23 cellular contexts compared by ENCODE assay signal in genomic region chr21:41029573-41029972, GRCh38.
DNase-seq lines count a peak whose midpoint lies in the region; ATAC-seq, FAIRE-seq and TF ChIP-seq lines count a peak whose summit lies in the region.
"Had no signal": no experiment of that assay in that cellular context is flagged by ENCODE, and none has a peak within 500 bp of the region (broad histone marks: within the 10 kb centered on the region; RNA-seq: fewer than 3 reads in every experiment).

No MANE protein-coding gene starts in this region.

- H3K27me3 ChIP-seq in right lobe of liver (no peaks in the 10 kb centered on the region), HepG2 (ENCODE audit: control insufficient read depth in 1 of 2, insufficient read depth in 2 of 2, low read length in 2 of 2) (no peaks in the 10 kb centered on the region), suprapubic skin (peaks cover 5% of the 10 kb centered on the region), stomach (peaks cover 0 to 7% (median 0%) of the 10 kb centered on the region in 3 donors)
- H3K27me3 ChIP-seq: BE2C had no signal

- H3K4me2 ChIP-seq in HepG2 (ENCODE audit: low read depth, low read length): no peak overlapping the region
- H3K4me2 ChIP-seq: SK-N-SH had no signal

- no peak overlapping the region for H2AFZ ChIP-seq in HepG2 (ENCODE audit: low read length)

- DNase-seq in DMS53 (lab: John Stamatoyannopoulos, UW): peak; percentile 32
- DNase-seq in DMS53 treated with DMSO at 0.1 percent for 48 hours (lab: John Stamatoyannopoulos, UW; ENCODE audit: unreplicated experiment): no peak
- DNase-seq in right lobe of liver: no peak
- no peak for DNase-seq in HepG2 (ENCODE audit: low spot score)
- no peak for DNase-seq in occipital lobe (lab: John Stamatoyannopoulos, UW)
- DNase-seq in suprapubic skin (ENCODE audit: low spot score in 2 of 2): no peak
- no peak for DNase-seq in stomach
- DNase-seq: 8988T; BE2C; Calu3; CD4-positive, alpha-beta T cell; DND-41; GOT3; NCI-H1694; NCI-H446; NCI-H526 treated with DMSO at 0.1 percent for 48 hours; PC-3; RPMI8226; SHP77 treated with DMSO at 0.1 percent for 48 hours; SK-N-SH; T-cell had no signal

- no peak overlapping the region for H3K9ac ChIP-seq in HepG2 (ENCODE audit: insufficient read depth, low read depth, low read length)
- H3K9ac ChIP-seq: SK-N-SH had no signal

- no TSS peak for BruUV-seq in HepG2 (replicated peaks; lab: Mats Ljungman, UMichigan)

- no peak for TF ChIP-seq CTCF in right lobe of liver (IDR thresholded peaks at IDR 0.05)
- no peak for TF ChIP-seq CTCF in HepG2 (CRISPR knock-in tag; IDR thresholded peaks at IDR 0.05)
- TF ChIP-seq CTCF in VCaP (conservative IDR thresholded peaks at IDR 0.05): no peak
- no peak for TF ChIP-seq CTCF in suprapubic skin (IDR thresholded peaks at IDR 0.05)
- no peak for TF ChIP-seq CTCF in stomach (IDR thresholded peaks at IDR 0.05)

- H3K36me3 ChIP-seq in right lobe of liver (no peaks in the 10 kb centered on the region), HepG2 (replicated peaks in 1 of 2; ENCODE audit: control insufficient read depth in 1 of 2, insufficient read depth in 2 of 2, low read length in 2 of 2) (no peaks in the 10 kb centered on the region), suprapubic skin (no peaks in the 10 kb centered on the region), stomach (no peaks in the 10 kb centered on the region)
- H3K36me3 ChIP-seq: BE2C had no signal

- TF ChIP-seq POLR2A in right lobe of liver (IDR thresholded peaks at IDR 0.05) (no peak), HepG2 (IDR thresholded peaks at IDR 0.05; ENCODE audit: insufficient read depth in 1 of 2, low read depth in 2 of 2, low read length in 2 of 2) (no peak), suprapubic skin (IDR thresholded peaks at IDR 0.05) (no peak), stomach (IDR thresholded peaks at IDR 0.05) (no peak)

- no peaks in the 10 kb centered on the region for H4K20me1 ChIP-seq in HepG2 (ENCODE audit: insufficient read depth, low read length)

- no peak for TF ChIP-seq EP300 in HepG2 (IDR thresholded peaks at IDR 0.05; ENCODE audit: low read depth in 2 of 2, low read length in 2 of 2)
- no peak for TF ChIP-seq EP300 in HepG2 (CRISPR knock-in tag; IDR thresholded peaks at IDR 0.05; ENCODE audit: borderline replicate concordance)
- no peak for TF ChIP-seq EP300 in suprapubic skin (IDR thresholded peaks at IDR 0.05)
- TF ChIP-seq EP300 in stomach (IDR thresholded peaks at IDR 0.05): no peak

- 36% methylated on average over 3 of the region's 3 CpGs for WGBS in right lobe of liver (ENCODE audit: insufficient coverage, low coverage, low lambda C conversion rate, missing lambda C conversion rate)
- WGBS in HepG2 (ENCODE audit: low lambda C conversion rate): 2% methylated on average over 3 of the region's 3 CpGs
- 62% methylated on average over 3 of the region's 3 CpGs for WGBS in suprapubic skin
- 37 to 68% (median 44%) methylated on average over 3 of the region's 3 CpGs for WGBS in stomach, 5 donors

- H3K27ac ChIP-seq in right lobe of liver (no peak overlapping the region), HepG2 (ENCODE audit: extremely low read length, insufficient read depth, low read length) (no peak overlapping the region), VCaP (peak overlapping the region; percentile 29), suprapubic skin (no peak overlapping the region), stomach (no peak overlapping the region)

- no peak for TF ChIP-seq RAD21 in HepG2 (CRISPR knock-in tag; IDR thresholded peaks at IDR 0.05)

- POLR2A ChIA-PET in HepG2 (lab: Yijun Ruan, JAX): no interaction called here

- FAIRE-seq in HepG2 (lab: Jason Lieb, UNC): no peak
- FAIRE-seq: K562 had no signal

- H3K4me1 ChIP-seq in right lobe of liver (peaks cover 0 to 5% (median 0%) of the 10 kb centered on the region in 4 donors), HepG2 (ENCODE audit: insufficient read depth, low read length) (peaks cover 8% of the 10 kb centered on the region), suprapubic skin (no peaks in the 10 kb centered on the region), stomach (peaks cover 0 to 9% (median 3%) of the 10 kb centered on the region in 4 donors)
- H3K4me1 ChIP-seq: BE2C had no signal

- H3K4me3 ChIP-seq in right lobe of liver (no peak overlapping the region), HepG2 (replicated peaks in 1 of 3; ENCODE audit: insufficient read depth in 1 of 3, low read depth in 2 of 3, low read length in 3 of 3) (no peak overlapping the region), suprapubic skin (no peak overlapping the region), stomach (no peak overlapping the region)
- H3K4me3 ChIP-seq: K562 had no signal

- no peaks in the 10 kb centered on the region for H3K79me2 ChIP-seq in HepG2 (ENCODE audit: insufficient read depth, low read length)

- peak; percentile 23 to 78 (median 46) for ATAC-seq in right lobe of liver
- ATAC-seq in HepG2: no peak; the same call in 2 of the 3 replicates
- ATAC-seq: K562, PC-3, T-cell had no signal

- CTCF ChIA-PET in HepG2 (lab: Yijun Ruan, JAX; ENCODE audit: low intra/inter-chr PET ratio, low total read pairs): no interaction called here

- H3K9me3 ChIP-seq in right lobe of liver (no peaks in the 10 kb centered on the region), HepG2 (ENCODE audit: low read length) (0 out of 2 replicates have a peak, but pooled peaks cover 5% of the 10 kb centered on the region), suprapubic skin (peaks cover 9% of the 10 kb centered on the region), stomach (peaks cover 0 to 9% (median 4%) of the 10 kb centered on the region in 4 donors)
- H3K9me3 ChIP-seq: BE2C, SK-N-SH had no signal

- intact Hi-C loops in right lobe of liver (cut with DNase I): no loop called here
- intact Hi-C loops in HepG2 (cut with micrococcal nuclease; ENCODE audit: unreplicated experiment): no loop called here
- intact Hi-C loops in stomach (cut with DNase I; ENCODE audit: low total_unique reads): no loop called here

- in situ Hi-C loops in HepG2 (cut with HindIII; ENCODE audit: extremely low pct_ligation_motif_present, low pct_unique_long_range_greater_than_20kb): no loop called here

TF ChIP-seq in HepG2, 621 proteins besides CTCF, POLR2A, EP300 and RAD21:
- TF ChIP-seq ZNF570 (CRISPR knock-in tag; IDR thresholded peaks at IDR 0.05; ENCODE audit: borderline replicate concordance): no peak
- TF ChIP-seq ZSCAN31 (CRISPR knock-in tag; IDR thresholded peaks at IDR 0.05; ENCODE audit: low read depth): no peak
- no peak for TF ChIP-seq STAG1 (CRISPR knock-in tag; IDR thresholded peaks at IDR 0.05)
- TF ChIP-seq SMAD1 (CRISPR knock-in tag; IDR thresholded peaks at IDR 0.05; ENCODE audit: borderline replicate concordance, low read depth): no peak
- no peak for TF ChIP-seq DPF2 (CRISPR knock-in tag; IDR thresholded peaks at IDR 0.05; ENCODE audit: borderline replicate concordance, low read depth)
- no peak for TF ChIP-seq ZNF253 (CRISPR knock-in tag; IDR thresholded peaks at IDR 0.05; ENCODE audit: borderline replicate concordance)
- TF ChIP-seq ARHGAP35 (CRISPR knock-in tag; IDR thresholded peaks at IDR 0.05; ENCODE audit: borderline replicate concordance): no peak
- TF ChIP-seq, protein P1, sequence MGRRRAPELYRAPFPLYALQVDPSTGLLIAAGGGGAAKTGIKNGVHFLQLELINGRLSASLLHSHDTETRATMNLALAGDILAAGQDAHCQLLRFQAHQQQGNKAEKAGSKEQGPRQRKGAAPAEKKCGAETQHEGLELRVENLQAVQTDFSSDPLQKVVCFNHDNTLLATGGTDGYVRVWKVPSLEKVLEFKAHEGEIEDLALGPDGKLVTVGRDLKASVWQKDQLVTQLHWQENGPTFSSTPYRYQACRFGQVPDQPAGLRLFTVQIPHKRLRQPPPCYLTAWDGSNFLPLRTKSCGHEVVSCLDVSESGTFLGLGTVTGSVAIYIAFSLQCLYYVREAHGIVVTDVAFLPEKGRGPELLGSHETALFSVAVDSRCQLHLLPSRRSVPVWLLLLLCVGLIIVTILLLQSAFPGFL (CRISPR knock-in tag; IDR thresholded peaks at IDR 0.05): no peak
- no peak for TF ChIP-seq ZNF674 (CRISPR knock-in tag; IDR thresholded peaks at IDR 0.05; ENCODE audit: low read depth)
- no peak for TF ChIP-seq MTA1 (CRISPR knock-in tag; IDR thresholded peaks at IDR 0.05; ENCODE audit: borderline replicate concordance)
- TF ChIP-seq PRPF4 (IDR thresholded peaks at IDR 0.05; ENCODE audit: low read depth, low read length, poor library complexity, severe bottlenecking): no peak
- TF ChIP-seq ATRX (CRISPR knock-in tag; IDR thresholded peaks at IDR 0.05; ENCODE audit: borderline replicate concordance): no peak
